In the genomic region with DNA sequence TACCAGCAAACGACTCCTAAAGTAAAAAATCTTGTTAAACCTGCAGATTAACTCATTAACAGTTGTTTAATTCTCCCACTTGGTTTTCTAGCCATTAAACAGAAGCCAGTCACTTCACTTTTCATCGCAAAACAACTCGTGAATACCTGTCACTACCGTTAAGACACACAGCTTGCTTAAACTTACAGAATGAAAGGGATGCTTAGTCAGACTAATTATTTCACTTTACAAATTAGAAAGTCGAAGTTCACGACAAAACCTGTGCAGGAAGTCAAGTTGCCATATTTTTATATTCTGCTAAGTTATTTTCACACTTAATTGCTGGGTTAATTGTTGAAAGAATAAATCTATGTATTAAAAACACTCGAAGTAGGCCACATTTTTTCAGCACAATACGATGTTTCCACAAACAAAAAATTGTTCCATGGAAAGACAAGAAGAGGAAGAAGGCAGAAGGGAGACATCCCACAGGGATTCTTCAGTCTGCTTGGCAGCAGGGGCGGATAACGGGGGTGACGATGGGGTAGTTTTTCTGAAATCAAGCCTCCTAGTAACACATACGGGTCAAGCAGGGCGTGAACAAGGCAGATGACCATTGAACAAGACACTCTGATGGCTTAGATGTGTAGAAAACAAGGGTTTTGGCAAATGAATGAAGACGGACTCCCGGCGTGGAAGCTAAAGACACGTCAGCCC, we compare ENCODE assay signal across 8 cellular contexts.
DNase-seq lines count a peak whose midpoint lies in the region; ATAC-seq and TF ChIP-seq lines count a peak whose summit lies in the region.

No MANE protein-coding gene starts in this region.

- H3K27me3 ChIP-seq in DND-41 (ENCODE audit: insufficient read depth, low read length, poor library complexity) (no peaks in the 10 kb centered on the region), parathyroid adenoma (ENCODE audit: control insufficient read depth, insufficient read depth, low read length) (no peaks in the 10 kb centered on the region)

- H3K36me3 ChIP-seq in DND-41 (ENCODE audit: insufficient read depth, low read length) (peaks cover 40% of the 10 kb centered on the region), parathyroid adenoma (ENCODE audit: control insufficient read depth, insufficient read depth, low read length) (no peaks in the 10 kb centered on the region)

- peak overlapping the region; percentile 62 to 73 for H3K4me3 ChIP-seq in DND-41 (ENCODE audit: low read depth in 1 of 2, low read length in 2 of 2)
- H3K4me3 ChIP-seq in fibroblast of mammary gland (ENCODE audit: control insufficient read depth, low read depth, low read length) = peak overlapping the region; percentile 81
- H3K4me3 ChIP-seq in parathyroid adenoma (ENCODE audit: low read depth, low read length) = peak overlapping the region; percentile 88

- H3K4me2 ChIP-seq in DND-41 (ENCODE audit: insufficient read depth, low read length) = peak overlapping the region; percentile 87
- peak overlapping the region; percentile 71 for H3K4me2 ChIP-seq in parathyroid adenoma (ENCODE audit: low read length)

- H2AFZ ChIP-seq in DND-41 (ENCODE audit: low read depth, low read length) (peak overlapping the region; percentile 75; the same call in 1 of the 2 replicates), parathyroid adenoma (peak overlapping the region; percentile 84)

- H3K4me1 ChIP-seq in DND-41 (ENCODE audit: insufficient read depth, low read length) (peaks cover 44% of the 10 kb centered on the region), parathyroid adenoma (no peaks in the 10 kb centered on the region)

- H3K27ac ChIP-seq in DND-41 (ENCODE audit: low read length) = peak overlapping the region; percentile 75
- H3K27ac ChIP-seq in parathyroid adenoma = peak overlapping the region; percentile 85

- ATAC-seq in DND-41 (ENCODE audit: insufficient read depth, low read depth) = no peak; the same call in 2 of the 3 replicates
- peak; percentile 1 for ATAC-seq in HG02973 (IDR thresholded peaks at IDR 0.05; ENCODE audit: unreplicated experiment)
- ATAC-seq in HG02885 (IDR thresholded peaks at IDR 0.05; ENCODE audit: poor library complexity, unreplicated experiment) = no peak

- H4K20me1 ChIP-seq in DND-41 (ENCODE audit: insufficient read depth, low read length) = peaks cover 26% of the 10 kb centered on the region

- H3K9me3 ChIP-seq in DND-41 (ENCODE audit: insufficient read depth, low read length, severe bottlenecking) (no peaks in the 10 kb centered on the region), parathyroid adenoma (ENCODE audit: control insufficient read depth, low read length) (no peaks in the 10 kb centered on the region)

- H3K79me2 ChIP-seq in DND-41 (ENCODE audit: insufficient read depth, low read length) = peaks cover 64% of the 10 kb centered on the region
- peaks cover 12% of the 10 kb centered on the region for H3K79me2 ChIP-seq in parathyroid adenoma

- no peak for DNase-seq in DND-41
- peak; percentile 52 for DNase-seq in UCSD-AML1 (lab: John Stamatoyannopoulos, UW; ENCODE audit: unreplicated experiment)
- peak; percentile 55 for DNase-seq in fibroblast of mammary gland (ENCODE audit: low read depth)
- DNase-seq in DMS53 treated with DMSO at 0.1 percent for 48 hours (lab: John Stamatoyannopoulos, UW; ENCODE audit: unreplicated experiment) = no peak
- DNase-seq in NCI-H226 = no peak

- TF ChIP-seq CTCF in DND-41 (IDR thresholded peaks at IDR 0.05; ENCODE audit: borderline replicate concordance, extremely low read depth, low read length, poor library complexity, severe bottlenecking) (no peak), fibroblast of mammary gland (conservative IDR thresholded peaks at IDR 0.05; ENCODE audit: control insufficient read depth, insufficient read depth, low read depth, low read length) (no peak), parathyroid adenoma (IDR thresholded peaks at IDR 0.05) (no peak)

- H3K9ac ChIP-seq in DND-41 (ENCODE audit: low read depth, low read length) = peak overlapping the region; percentile 88
- peak overlapping the region; percentile 71 for H3K9ac ChIP-seq in parathyroid adenoma

Comparison
In these comparisons a context has a peak if more than half of its experiments do, and no peak if none do; other contexts are left out.
1. DNase-seq: peak in UCSD-AML1 (single experiment) and fibroblast of mammary gland (single experiment); none in DND-41 (single experiment), DMS53 treated with DMSO at 0.1 percent for 48 hours (single experiment) and NCI-H226 (single experiment).
2. Peak in every context shown above with its lines, with median percentiles within 50 percentile points of each other: H3K4me3 ChIP-seq.